Comparison of ENCODE assay signal across 9 cellular contexts in the genomic region with DNA sequence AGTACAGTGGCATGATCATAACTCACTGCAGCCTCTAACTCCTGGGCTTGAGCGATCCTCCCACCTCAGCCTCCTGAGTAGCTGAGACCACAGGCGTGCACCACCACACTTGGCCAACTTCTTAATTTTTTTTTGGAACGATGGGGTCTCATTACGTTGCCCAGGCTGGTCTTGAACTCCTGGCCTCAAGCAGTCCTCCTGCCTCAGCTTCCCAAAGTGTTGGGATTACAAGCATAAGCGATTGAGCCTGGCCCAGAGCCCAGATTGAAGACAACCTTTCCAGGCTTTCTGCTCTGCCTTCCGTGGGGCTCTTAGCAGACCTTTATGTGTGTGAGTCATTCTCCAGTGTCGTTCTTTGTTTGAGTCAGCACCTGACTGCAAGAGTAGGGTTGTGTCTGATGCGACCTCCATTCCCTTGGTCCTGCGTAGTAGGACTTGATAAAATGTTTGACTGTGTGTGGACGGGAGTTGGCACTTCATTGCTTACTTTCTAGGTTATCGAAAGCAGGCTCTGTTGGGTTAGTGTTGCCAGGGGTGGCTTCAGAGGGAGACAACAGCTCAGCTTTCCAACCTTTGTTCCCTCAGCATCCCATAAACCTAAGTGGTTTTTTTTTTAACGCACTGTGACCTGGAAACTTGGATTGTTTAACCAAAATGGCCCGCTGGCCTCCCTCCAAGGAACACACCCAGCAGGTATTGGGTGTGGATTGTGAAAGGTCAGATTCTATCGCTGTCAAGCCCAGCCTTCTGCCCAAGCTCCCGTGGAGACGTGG. TPM values are rescaled to one million over a fixed set of nuclear protein-coding genes. Genes with fewer than 3 reads are reported as not detected.
DNase-seq lines count a peak whose midpoint lies in the region; ATAC-seq and TF ChIP-seq lines count a peak whose summit lies in the region.
"Had no signal": no experiment of that assay in that cellular context is flagged by ENCODE, and none has a peak within 500 bp of the region (broad histone marks: within the 10 kb centered on the region; RNA-seq: fewer than 3 reads in every experiment).

No MANE protein-coding gene starts in this region.

- H3K9ac ChIP-seq in neural progenitor cell, result no peak overlapping the region
- H3K9ac ChIP-seq: parathyroid adenoma had no signal

- peak overlapping the region in 1 of 2 donors; percentile 9 for H3K27ac ChIP-seq in left lung
- H3K27ac ChIP-seq in urinary bladder (ENCODE audit: low read depth), result peak overlapping the region; percentile 65
- no peak overlapping the region for H3K27ac ChIP-seq in neural progenitor cell
- H3K27ac ChIP-seq: parathyroid adenoma had no signal

- H3K4me3 ChIP-seq in left lung (no peak overlapping the region), urinary bladder (ENCODE audit: low read depth, low read length) (no peak overlapping the region), neural progenitor cell (no peak overlapping the region)

- no peak for TF ChIP-seq CTCF in left lung (IDR thresholded peaks at IDR 0.05)
- no peak for TF ChIP-seq CTCF in neural progenitor cell (IDR thresholded peaks at IDR 0.05)

- no peak overlapping the region for H3K27ac Mint-ChIP-seq in activated naive CD4-positive, alpha-beta T cell treated with anti-CD3 and anti-CD28 coated beads, Interleukin-2, amount 10 ng/mL, durations not matched to agents 7 days and 5 days
- H3K27ac Mint-ChIP-seq in activated T-helper 2 cell treated with anti-CD3 and anti-CD28 coated beads, Interferon-gamma antibody, Interleukin-2, Interleukin-4, amounts not matched to agents 10 μg/mL and 5 μg/mL and 100 μg/mL, durations not matched to agents 14 hours and 24 hours and 36 hours, result peak overlapping the region; percentile 40
- H3K27ac Mint-ChIP-seq in neural progenitor cell (no peak overlapping the region), T-cell (no peak overlapping the region)

- H3K36me3 ChIP-seq in left lung (peaks cover 0 to 57% of the 10 kb centered on the region in 2 donors), urinary bladder (ENCODE audit: insufficient read depth) (peaks cover 2% of the 10 kb centered on the region), neural progenitor cell (no peaks in the 10 kb centered on the region)

- peaks cover 23% of the 10 kb centered on the region for H3K36me3 Mint-ChIP-seq in activated naive CD4-positive, alpha-beta T cell treated with anti-CD3 and anti-CD28 coated beads, Interleukin-2, amount 10 ng/mL, durations not matched to agents 7 days and 5 days
- peaks cover 57% of the 10 kb centered on the region for H3K36me3 Mint-ChIP-seq in activated T-helper 2 cell treated with anti-CD3 and anti-CD28 coated beads, Interferon-gamma antibody, Interleukin-2, Interleukin-4, amounts not matched to agents 10 μg/mL and 5 μg/mL and 100 μg/mL, durations not matched to agents 14 hours and 24 hours and 36 hours (ENCODE audit: low read depth)
- H3K36me3 Mint-ChIP-seq in neural progenitor cell, result peaks cover 5% of the 10 kb centered on the region
- peaks cover 22% of the 10 kb centered on the region for H3K36me3 Mint-ChIP-seq in T-cell

- 53% methylated on average over 16 of the region's 16 CpGs for WGBS in urinary bladder

- peak; percentile 76 for ATAC-seq in left lung
- no peak for ATAC-seq in T-cell (replicated peaks in 1 of 4)

- no peaks in the 10 kb centered on the region for H3K79me2 ChIP-seq in neural progenitor cell (ENCODE audit: low read depth)
- H3K79me2 ChIP-seq: parathyroid adenoma had no signal

- H3K9me3 ChIP-seq in left lung (no peaks in the 10 kb centered on the region), neural progenitor cell (ENCODE audit: low read depth) (no peaks in the 10 kb centered on the region)

- H3K27me3 ChIP-seq in left lung, result no peaks in the 10 kb centered on the region
- no peaks in the 10 kb centered on the region for H3K27me3 ChIP-seq in neural progenitor cell

- no peaks in the 10 kb centered on the region for H3F3A ChIP-seq in neural progenitor cell (ENCODE audit: low read depth)

- H3K27me3 Mint-ChIP-seq in activated naive CD4-positive, alpha-beta T cell treated with anti-CD3 and anti-CD28 coated beads, Interleukin-2, amount 10 ng/mL, durations not matched to agents 7 days and 5 days, result no peaks in the 10 kb centered on the region
- no peaks in the 10 kb centered on the region for H3K27me3 Mint-ChIP-seq in activated T-helper 2 cell treated with anti-CD3 and anti-CD28 coated beads, Interferon-gamma antibody, Interleukin-2, Interleukin-4, amounts not matched to agents 10 μg/mL and 5 μg/mL and 100 μg/mL, durations not matched to agents 14 hours and 24 hours and 36 hours (ENCODE audit: low read depth)
- no peaks in the 10 kb centered on the region for H3K27me3 Mint-ChIP-seq in neural progenitor cell (ENCODE audit: insufficient read depth, low read depth)
- no peaks in the 10 kb centered on the region for H3K27me3 Mint-ChIP-seq in T-cell

- H4K20me1 ChIP-seq in neural progenitor cell (ENCODE audit: low read depth), result no peaks in the 10 kb centered on the region

- H3K9me3 Mint-ChIP-seq in activated naive CD4-positive, alpha-beta T cell treated with anti-CD3 and anti-CD28 coated beads, Interleukin-2, amount 10 ng/mL, durations not matched to agents 7 days and 5 days, result no peaks in the 10 kb centered on the region
- H3K9me3 Mint-ChIP-seq in activated T-helper 2 cell treated with anti-CD3 and anti-CD28 coated beads, Interferon-gamma antibody, Interleukin-2, Interleukin-4, amounts not matched to agents 10 μg/mL and 5 μg/mL and 100 μg/mL, durations not matched to agents 14 hours and 24 hours and 36 hours, result no peaks in the 10 kb centered on the region
- no peaks in the 10 kb centered on the region for H3K9me3 Mint-ChIP-seq in neural progenitor cell
- H3K9me3 Mint-ChIP-seq in T-cell, result no peaks in the 10 kb centered on the region

- DNase-seq in activated naive CD4-positive, alpha-beta T cell treated with Interleukin-2 at 50 U/mL for 16 hours, result peak; percentile 27
- DNase-seq in activated naive CD4-positive, alpha-beta T cell treated with anti-CD3 and anti-CD28 coated beads, Interleukin-2, amount 10 ng/mL, durations not matched to agents 7 days and 5 days, result no peak
- DNase-seq in activated T-helper 2 cell treated with anti-CD3 and anti-CD28 coated beads, Interferon-gamma antibody, Interleukin-2, Interleukin-4, amounts not matched to agents 10 μg/mL and 5 μg/mL and 100 μg/mL, durations not matched to agents 14 hours and 24 hours and 36 hours (ENCODE audit: low spot score), result no peak
- DNase-seq in left lung (peak in 1 of 2 donors; percentile 41), neural progenitor cell (ENCODE audit: low spot score) (no peak), NCI-H446 treated with DMSO at 0.1 percent for 48 hours (lab: John Stamatoyannopoulos, UW) (no peak), T-cell (no peak)

- H2AFZ ChIP-seq in neural progenitor cell (replicated peaks), result no peak overlapping the region
- H2AFZ ChIP-seq: parathyroid adenoma had no signal

- POLR2A ChIA-PET in T-cell (lab: Charles Lee), result interaction anchor here in 1 of 2 donors (0.9 kb wide), 1 partner anchor 25 kb away, joined by 7 read pairs; no protein-coding TSS in a partner anchor

- intact Hi-C loops in activated T-helper 2 cell treated with anti-CD3 and anti-CD28 coated beads, Interferon-gamma antibody, Interleukin-2, Interleukin-4, amounts not matched to agents 10 μg/mL and 5 μg/mL and 100 μg/mL, durations not matched to agents 14 hours and 24 hours and 36 hours (cut with micrococcal nuclease), result loop anchor here (1.0 to 2.0 kb wide), 2 partner anchors 9 to 16 kb away; no protein-coding TSS in a partner anchor
- intact Hi-C loops in left lung (cut with DNase I), result no loop called here

- peaks cover 0 to 10% of the 10 kb centered on the region in 2 donors for H3K4me1 ChIP-seq in left lung
- no peaks in the 10 kb centered on the region for H3K4me1 ChIP-seq in urinary bladder (ENCODE audit: insufficient read depth)
- no peaks in the 10 kb centered on the region for H3K4me1 ChIP-seq in neural progenitor cell
- H3K4me1 ChIP-seq: parathyroid adenoma had no signal

- no peak overlapping the region for H3K4me2 ChIP-seq in neural progenitor cell

- peaks cover 4% of the 10 kb centered on the region for H3K4me1 Mint-ChIP-seq in activated naive CD4-positive, alpha-beta T cell treated with anti-CD3 and anti-CD28 coated beads, Interleukin-2, amount 10 ng/mL, durations not matched to agents 7 days and 5 days
- peaks cover 13% of the 10 kb centered on the region for H3K4me1 Mint-ChIP-seq in activated T-helper 2 cell treated with anti-CD3 and anti-CD28 coated beads, Interferon-gamma antibody, Interleukin-2, Interleukin-4, amounts not matched to agents 10 μg/mL and 5 μg/mL and 100 μg/mL, durations not matched to agents 14 hours and 24 hours and 36 hours (ENCODE audit: low read depth)
- H3K4me1 Mint-ChIP-seq in neural progenitor cell (peaks cover 2% of the 10 kb centered on the region), T-cell (no peaks in the 10 kb centered on the region)

- no peak overlapping the region for H3K4me3 Mint-ChIP-seq in activated naive CD4-positive, alpha-beta T cell treated with anti-CD3 and anti-CD28 coated beads, Interleukin-2, amount 10 ng/mL, durations not matched to agents 7 days and 5 days
- no peak overlapping the region for H3K4me3 Mint-ChIP-seq in activated T-helper 2 cell treated with anti-CD3 and anti-CD28 coated beads, Interferon-gamma antibody, Interleukin-2, Interleukin-4, amounts not matched to agents 10 μg/mL and 5 μg/mL and 100 μg/mL, durations not matched to agents 14 hours and 24 hours and 36 hours (ENCODE audit: low read depth)
- no peak overlapping the region for H3K4me3 Mint-ChIP-seq in neural progenitor cell
- no peak overlapping the region for H3K4me3 Mint-ChIP-seq in T-cell

- CTCF ChIA-PET in activated naive CD4-positive, alpha-beta T cell treated with anti-CD3 and anti-CD28 coated beads, Interleukin-2, amount 10 ng/mL, durations not matched to agents 7 days and 5 days (lab: Charles Lee), result no interaction called here
- CTCF ChIA-PET in T-cell (lab: Charles Lee), result interaction anchor here (0.6 to 0.9 kb wide), 3 partner anchors 9 to 161 kb away, joined by 3 to 4 read pairs (median 4); no protein-coding TSS in a partner anchor

RNA-seq across cellular contexts. Expression of a gene that starts 26.4 kb away (rescaled TPM):
- 40.4 and 41.0 TPM in 2 replicates for total RNA-seq in activated T-helper 2 cell treated with anti-CD3 and anti-CD28 coated beads, Interferon-gamma antibody, Interleukin-2, Interleukin-4, amounts not matched to agents 10 μg/mL and 5 μg/mL and 100 μg/mL, durations not matched to agents 14 hours and 24 hours and 36 hours
- 10 to 100 TPM; 21.2 to 32.8 TPM for total RNA-seq in left lung
- total RNA-seq in urinary bladder, result 37.2 TPM
- 26.6 TPM for polyA plus RNA-seq in urinary bladder
- 9.0 and 12.3 TPM in 2 replicates for total RNA-seq in neural progenitor cell (ENCODE audit: low replicate concordance)
- total RNA-seq in T-cell, result 10 to 100 TPM; 15.5 to 21.5 (median 21.0) TPM
